In genomic region chr10:7700577-7701125, GRCh38 we compare ENCODE assay signal across 1 cellular context.
TF ChIP-seq lines count a peak whose summit lies in the region.

No MANE protein-coding gene starts in this region.

TF ChIP-seq in HepG2, 621 proteins besides CTCF, POLR2A, EP300 and RAD21 (continued from another document and continues in another):
- no peak for TF ChIP-seq SNAPC4 (CRISPR knock-in tag; IDR thresholded peaks at IDR 0.05)
- TF ChIP-seq SMC3 (IDR thresholded peaks at IDR 0.05; ENCODE audit: low read length), result peak; percentile 32; the same call in 1 of the 2 replicates
- no peak for TF ChIP-seq SP2 (CRISPR knock-in tag; IDR thresholded peaks at IDR 0.05)
- no peak for TF ChIP-seq LBX2 (CRISPR knock-in tag; IDR thresholded peaks at IDR 0.05; ENCODE audit: borderline replicate concordance)
- no peak for TF ChIP-seq GRHL1 (CRISPR knock-in tag; conservative IDR thresholded peaks at IDR 0.05)
- TF ChIP-seq SMARCC2 (IDR thresholded peaks at IDR 0.05), result peak; percentile 76; the same call in 1 of the 2 replicates
- no peak for TF ChIP-seq NFE2 (CRISPR knock-in tag; IDR thresholded peaks at IDR 0.05)
- peak; percentile 80; the same call in 1 of the 2 replicates for TF ChIP-seq CHD4 (IDR thresholded peaks at IDR 0.05; ENCODE audit: borderline replicate concordance, low read length)
- no peak for TF ChIP-seq STAT5B (CRISPR knock-in tag; IDR thresholded peaks at IDR 0.05)
- TF ChIP-seq ZGPAT (CRISPR knock-in tag; IDR thresholded peaks at IDR 0.05), result peak; percentile 96
- no peak for TF ChIP-seq RFX5 (IDR thresholded peaks at IDR 0.05; ENCODE audit: low read depth, low read length)
- TF ChIP-seq ZUFSP (CRISPR knock-in tag; IDR thresholded peaks at IDR 0.05; ENCODE audit: borderline replicate concordance), result no peak
- TF ChIP-seq HES4 (CRISPR knock-in tag; IDR thresholded peaks at IDR 0.05; ENCODE audit: borderline replicate concordance), result no peak
- TF ChIP-seq ZC3H4 (CRISPR knock-in tag; IDR thresholded peaks at IDR 0.05; ENCODE audit: borderline replicate concordance), result no peak
- no peak for TF ChIP-seq ZNF234 (CRISPR knock-in tag; conservative IDR thresholded peaks at IDR 0.05)
- TF ChIP-seq ZNF263 (CRISPR knock-in tag; IDR thresholded peaks at IDR 0.05), result no peak
- no peak for TF ChIP-seq CSRNP2 (CRISPR knock-in tag; conservative IDR thresholded peaks at IDR 0.05; ENCODE audit: low read depth)
- no peak for TF ChIP-seq ZNF563 (CRISPR knock-in tag; IDR thresholded peaks at IDR 0.05)
- TF ChIP-seq TRIM22 (IDR thresholded peaks at IDR 0.05), result no peak
- no peak for TF ChIP-seq PHF20 (CRISPR knock-in tag; IDR thresholded peaks at IDR 0.05)
- TF ChIP-seq ZNF503 (CRISPR knock-in tag; IDR thresholded peaks at IDR 0.05), result peak; percentile 93
- TF ChIP-seq STAG1 (CRISPR knock-in tag; IDR thresholded peaks at IDR 0.05), result no peak
- TF ChIP-seq ZNF329 (CRISPR knock-in tag; IDR thresholded peaks at IDR 0.05; ENCODE audit: low read depth), result no peak
- TF ChIP-seq ZNF687 (CRISPR knock-in tag; IDR thresholded peaks at IDR 0.05), result no peak
- no peak; the same call in 1 of the 2 replicates for TF ChIP-seq ZNF274 (CRISPR knock-in tag; IDR thresholded peaks at IDR 0.05)
- no peak for TF ChIP-seq ZNF547 (CRISPR knock-in tag; IDR thresholded peaks at IDR 0.05)
- TF ChIP-seq GZF1 (CRISPR knock-in tag; IDR thresholded peaks at IDR 0.05), result no peak
- TF ChIP-seq SIN3B (IDR thresholded peaks at IDR 0.05; ENCODE audit: low read length), result no peak
- TF ChIP-seq KAT8 (CRISPR knock-in tag; IDR thresholded peaks at IDR 0.05), result peak; percentile 66; the same call in 1 of the 2 replicates
- TF ChIP-seq ZNF619 (CRISPR knock-in tag; IDR thresholded peaks at IDR 0.05), result no peak
- no peak for TF ChIP-seq ZNF781 (CRISPR knock-in tag; IDR thresholded peaks at IDR 0.05; ENCODE audit: borderline replicate concordance, not compliant biosample characterization)
- TF ChIP-seq HDAC2 (CRISPR knock-in tag; IDR thresholded peaks at IDR 0.05), result peak; percentile 93
- no peak for TF ChIP-seq EHMT2 (IDR thresholded peaks at IDR 0.05; ENCODE audit: borderline replicate concordance, low read depth, low read length)
- TF ChIP-seq ZNF737 (CRISPR knock-in tag; IDR thresholded peaks at IDR 0.05; ENCODE audit: borderline replicate concordance), result no peak
- TF ChIP-seq ZNF768 (CRISPR knock-in tag; IDR thresholded peaks at IDR 0.05), result no peak
- TF ChIP-seq SMAD3 (CRISPR knock-in tag; IDR thresholded peaks at IDR 0.05), result peak; percentile 82
- no peak for TF ChIP-seq HNRNPH1 (optimal IDR thresholded peaks at IDR 0.05; ENCODE audit: low read depth, low read length)
- no peak for TF ChIP-seq ZNF576 (CRISPR knock-in tag; IDR thresholded peaks at IDR 0.05)
- TF ChIP-seq ZNF567 (CRISPR knock-in tag; IDR thresholded peaks at IDR 0.05; ENCODE audit: borderline replicate concordance), result no peak
